Comparison of ENCODE assay signal across 23 cellular contexts in genomic region chr13:69124996-69125395, GRCh38.
DNase-seq lines count a peak whose midpoint lies in the region; FAIRE-seq and TF ChIP-seq lines count a peak whose summit lies in the region.
"Had no signal": no experiment of that assay in that cellular context is flagged by ENCODE, and none has a peak within 500 bp of the region (broad histone marks: within the 10 kb centered on the region; RNA-seq: fewer than 3 reads in every experiment).

No MANE protein-coding gene starts in this region.

- no peak overlapping the region for H3K27ac ChIP-seq in tibial artery
- H3K27ac ChIP-seq: BLaER1, HL-60 had no signal

- no peaks in the 10 kb centered on the region for H3K27me3 ChIP-seq in tibial artery
- H3K27me3 ChIP-seq: BLaER1 had no signal

- DNase-seq in A172 (ENCODE audit: low spot score) (peak; percentile 6), COLO829 (ENCODE audit: low spot score) (peak; percentile 28), RKO (ENCODE audit: low spot score) (peak; percentile 65), iris pigment epithelial cell (ENCODE audit: low read depth) (peak; percentile 3), frontal cortex (ENCODE audit: low spot score in 2 of 2) (no peak), tibial artery (no peak), ureter (ENCODE audit: low spot score) (no peak)
- DNase-seq: CD4-positive, alpha-beta T cell; DND-41; IMR-90; NCI-H1048; NCI-H1417 treated with DMSO at 0.1 percent for 48 hours; NCI-H187 treated with DMSO at 0.1 percent for 48 hours; NCI-H2107; NCI-H2227 treated with DMSO at 0.1 percent for 48 hours; NCI-H510A; NCI-H82; SHP77 had no signal

- intact Hi-C loops in tibial artery (cut with DNase I; ENCODE audit: low total_unique reads) = no loop called here

- no peaks in the 10 kb centered on the region for H3K9me3 ChIP-seq in tibial artery
- H3K9me3 ChIP-seq: BLaER1, HAP-1 had no signal

- no peak for FAIRE-seq in frontal cortex (lab: Jason Lieb, UNC)
- FAIRE-seq: GM12892 had no signal

- no peak for TF ChIP-seq CTCF in tibial artery (IDR thresholded peaks at IDR 0.05)

- H3K36me3 ChIP-seq in tibial artery = no peaks in the 10 kb centered on the region
- H3K36me3 ChIP-seq: BLaER1, HAP-1 had no signal

- H3K4me3 ChIP-seq in tibial artery = no peak overlapping the region
- H3K4me3 ChIP-seq: BLaER1, GM23338, HAP-1 had no signal

- H3K4me1 ChIP-seq in tibial artery = no peaks in the 10 kb centered on the region
- H3K4me1 ChIP-seq: BLaER1, HAP-1 had no signal

Comparison
In these comparisons a context has a peak if more than half of its experiments do, and no peak if none do; other contexts are left out.
1. DNase-seq: peak in A172 (single experiment), COLO829 (single experiment), RKO (single experiment) and iris pigment epithelial cell (single experiment); none in frontal cortex (0 of 2), tibial artery (0 of 2) and ureter (single experiment).